10 cellular contexts compared by ENCODE assay signal in the genomic region with DNA sequence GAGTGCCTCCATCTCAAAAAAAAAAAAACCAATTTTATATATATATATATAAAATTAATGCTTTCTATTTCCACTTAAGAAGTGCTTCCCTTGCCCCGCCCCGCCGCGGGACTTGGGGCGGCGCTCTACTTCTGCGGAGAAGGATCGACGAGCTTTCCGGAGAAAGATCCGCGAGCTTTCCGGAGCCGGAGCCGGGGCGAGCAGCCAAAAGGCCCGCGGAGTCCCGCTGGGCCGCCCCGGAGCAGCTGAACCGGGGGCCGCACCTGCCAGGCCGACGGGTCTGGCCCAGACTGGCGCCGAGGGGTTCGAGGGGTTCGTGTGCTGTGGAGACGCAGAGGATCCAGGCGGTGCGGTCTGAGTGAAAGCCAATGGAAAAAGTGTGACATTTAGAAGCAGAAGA. TPM values are rescaled to one million over a fixed set of nuclear protein-coding genes. Genes with fewer than 3 reads are reported as not detected.
DNase-seq lines count a peak whose midpoint lies in the region; ATAC-seq and TF ChIP-seq lines count a peak whose summit lies in the region.
"Had no signal": no experiment of that assay in that cellular context is flagged by ENCODE, and none has a peak within 500 bp of the region (broad histone marks: within the 10 kb centered on the region; RNA-seq: fewer than 3 reads in every experiment).

No MANE protein-coding gene starts in this region.

- peaks cover 16% of the 10 kb centered on the region for H3K9me3 Mint-ChIP-seq in activated CD8-positive, alpha-beta memory T cell treated with anti-CD3 and anti-CD28 coated beads, Interleukin-2, amount 10 ng/mL, durations not matched to agents 7 days and 5 days (ENCODE audit: low read depth)

- H3K4me3 ChIP-seq in epithelial cell of proximal tubule (ENCODE audit: low read depth, low read length) (peak overlapping the region; percentile 50), mucosa of rectum (ENCODE audit: low read length in 2 of 2) (peak overlapping the region; percentile 55 to 58)

- peak; percentile 54 for DNase-seq in activated CD8-positive, alpha-beta memory T cell treated with anti-CD3 and anti-CD28 coated beads, Interleukin-2, amount 50 U/mL, for 48 hours
- DNase-seq in activated CD8-positive, alpha-beta memory T cell treated with anti-CD3 and anti-CD28 coated beads, Interleukin-2, amount 10 ng/mL, durations not matched to agents 7 days and 5 days, result no peak
- DNase-seq in epithelial cell of proximal tubule (ENCODE audit: low read depth) (no peak), ureter (ENCODE audit: low spot score) (peak; percentile 64)

- no peaks in the 10 kb centered on the region for H3K27me3 ChIP-seq in mucosa of rectum (ENCODE audit: control insufficient read depth in 2 of 2, insufficient read depth in 2 of 2, low read length in 2 of 2)

- H3K4me1 Mint-ChIP-seq in activated CD8-positive, alpha-beta memory T cell treated with anti-CD3 and anti-CD28 coated beads, Interleukin-2, amount 10 ng/mL, durations not matched to agents 7 days and 5 days, result peaks cover 3% of the 10 kb centered on the region

- no peaks in the 10 kb centered on the region for H3K36me3 ChIP-seq in mucosa of rectum (ENCODE audit: control insufficient read depth in 2 of 2, insufficient read depth in 2 of 2, low read length in 2 of 2)

- no peak overlapping the region for H3K27ac Mint-ChIP-seq in activated CD8-positive, alpha-beta memory T cell treated with anti-CD3 and anti-CD28 coated beads, Interleukin-2, amount 10 ng/mL, durations not matched to agents 7 days and 5 days

- peaks cover 39% of the 10 kb centered on the region for H3K27me3 Mint-ChIP-seq in activated CD8-positive, alpha-beta memory T cell treated with anti-CD3 and anti-CD28 coated beads, Interleukin-2, amount 10 ng/mL, durations not matched to agents 7 days and 5 days

- no peaks in the 10 kb centered on the region for H3K4me1 ChIP-seq in mucosa of rectum (ENCODE audit: control insufficient read depth in 2 of 2, insufficient read depth in 2 of 2, low read length in 2 of 2)

- CTCF ChIA-PET in activated CD8-positive, alpha-beta memory T cell treated with anti-CD3 and anti-CD28 coated beads, Interleukin-2, amount 10 ng/mL, durations not matched to agents 7 days and 5 days (lab: Charles Lee), result no interaction called here

- no peak for TF ChIP-seq CTCF in epithelial cell of proximal tubule (conservative IDR thresholded peaks at IDR 0.05; ENCODE audit: low read depth, low read length)

- H3K36me3 Mint-ChIP-seq in activated CD8-positive, alpha-beta memory T cell treated with anti-CD3 and anti-CD28 coated beads, Interleukin-2, amount 10 ng/mL, durations not matched to agents 7 days and 5 days, result peaks cover 4% of the 10 kb centered on the region

- ATAC-seq in activated CD8-positive, alpha-beta memory T cell treated with anti-CD3 and anti-CD28 coated beads, Interleukin-2, amount 10 ng/mL, durations not matched to agents 7 days and 5 days, result no peak
- ATAC-seq in HG03095 (IDR thresholded peaks at IDR 0.05; ENCODE audit: unreplicated experiment) (no peak), GM18502 (IDR thresholded peaks at IDR 0.05; ENCODE audit: poor library complexity, unreplicated experiment) (no peak), GM21619 (IDR thresholded peaks at IDR 0.05; ENCODE audit: unreplicated experiment) (no peak)
- ATAC-seq: activated CD4-positive, CD25-positive, alpha-beta regulatory T cell treated with anti-CD3 and anti-CD28 coated beads, Interleukin-2, amount 50 U/mL, for 24 hours had no signal

- H3K9ac ChIP-seq in mucosa of rectum (ENCODE audit: low read depth in 1 of 2, low read length in 2 of 2), result peak overlapping the region in 1 of 2 donors; percentile 56

- peak overlapping the region in 1 of 2 donors; percentile 42 for H3K27ac ChIP-seq in mucosa of rectum (ENCODE audit: low read depth in 2 of 2, low read length in 2 of 2)
- H3K27ac ChIP-seq: C4-2B had no signal

- H3K4me3 Mint-ChIP-seq in activated CD8-positive, alpha-beta memory T cell treated with anti-CD3 and anti-CD28 coated beads, Interleukin-2, amount 10 ng/mL, durations not matched to agents 7 days and 5 days, result no peak overlapping the region

- no peaks in the 10 kb centered on the region for H3K9me3 ChIP-seq in mucosa of rectum (ENCODE audit: control insufficient read depth in 2 of 2, low read length in 2 of 2)

RNA-seq across cellular contexts. Expression of gene TBC1D26, which starts 50.7 kb away (rescaled TPM):
- total RNA-seq in activated CD8-positive, alpha-beta memory T cell treated with anti-CD3 and anti-CD28 coated beads, Interleukin-2, amount 10 ng/mL, durations not matched to agents 7 days and 5 days, result not detected
- total RNA-seq in epithelial cell of proximal tubule (under 0.01 TPM in 1 of 2 replicates, not detected in the other), ureter (0.47 TPM)

Comparison
In these comparisons a context has a peak if more than half of its experiments do, and no peak if none do; other contexts are left out.
1. DNase-seq: peak in activated CD8-positive, alpha-beta memory T cell treated with anti-CD3 and anti-CD28 coated beads, Interleukin-2, amount 50 U/mL, for 48 hours (single experiment) and ureter (single experiment); none in activated CD8-positive, alpha-beta memory T cell treated with anti-CD3 and anti-CD28 coated beads, Interleukin-2, amount 10 ng/mL, durations not matched to agents 7 days and 5 days (single experiment) and epithelial cell of proximal tubule (single experiment).